29 cellular contexts compared by ENCODE assay signal in genomic region chr4:69071286-69071685, GRCh38. TPM values are rescaled to one million over a fixed set of nuclear protein-coding genes. Genes with fewer than 3 reads are reported as not detected.
"Had no signal": no experiment of that assay in that cellular context is flagged by ENCODE, and none has a peak within 500 bp of the region (broad histone marks: within the 10 kb centered on the region; RNA-seq: fewer than 3 reads in every experiment).

No MANE protein-coding gene starts in this region.

- H3K27ac ChIP-seq: stomach, suprapubic skin, testis, thoracic aorta, thyroid gland, tibial artery, tibial nerve, transverse colon, upper lobe of left lung, upper lobe of right lung, uterus, vagina had no signal

- H3K4me1 ChIP-seq: stomach, suprapubic skin, testis, thyroid gland, tibial artery, tibial nerve, transverse colon, upper lobe of left lung, upper lobe of right lung, uterus, vagina had no signal

- H3K36me3 ChIP-seq: stomach, suprapubic skin, thoracic aorta, thyroid gland, tibial artery, tibial nerve, transverse colon, upper lobe of left lung, upper lobe of right lung, uterus, vagina had no signal

- FAIRE-seq: urothelium cell line had no signal

- DNase-seq: stimulated activated CD4-positive, alpha-beta T cell treated with anti-CD3 and anti-CD28 coated beads, Interleukin-2, amount 100 ng/mL, for 48 hours; stimulated activated CD4-positive, alpha-beta T cell treated with anti-CD3 and anti-CD28 coated beads, Interleukin-4, amount 100 ng/mL, for 1 hour; stimulated activated CD4-positive, alpha-beta T cell treated with anti-CD3 and anti-CD28 coated beads, Interleukin-4, amount 100 ng/mL, for 24 hours; stimulated activated CD4-positive, alpha-beta T cell treated with anti-CD3 and anti-CD28 coated beads, Interleukin-4, amount 100 ng/mL, for 4 hours; stimulated activated CD8-positive, alpha-beta memory T cell treated with anti-CD3 and anti-CD28 coated beads, Interleukin-4, amount 100 ng/mL, for 48 hours; stimulated activated naive B cell treated with anti-CD40 and anti-IgM and Interleukin-4, amounts not matched to agents 10 μg/mL and 1 μg/mL and 100 μg/mL, for 72 hours; stimulated activated naive CD4-positive, alpha-beta T cell; stimulated activated naive CD4-positive, alpha-beta T cell treated with Interleukin-2 at 50 U/mL for 16 hours; stimulated activated naive CD8-positive, alpha-beta T cell treated with anti-CD3 and anti-CD28 coated beads, Interleukin-15, amount 100 ng/mL, for 72 hours; stimulated activated naive CD8-positive, alpha-beta T cell treated with anti-CD3 and anti-CD28 coated beads, Interleukin-15, Interleukin-2, amounts not matched to agents 100 U/mL and 50 U/mL, for 24 hours; stomach; substantia nigra; testis; thyroid gland; tibial artery; transverse colon; trophoblast cell; upper lobe of left lung; upper lobe of right lung; uterus had no signal

- H3K27me3 ChIP-seq: stomach, suprapubic skin, testis, thyroid gland, tibial artery, tibial nerve, transverse colon, upper lobe of left lung, upper lobe of right lung, uterus, vagina had no signal

- H3K4me3 ChIP-seq: stomach, suprapubic skin, testis, thoracic aorta, thyroid gland, tibial artery, tibial nerve, transverse colon, upper lobe of left lung, upper lobe of right lung, uterus, vagina had no signal

- H3K9me3 ChIP-seq: stomach, suprapubic skin, testis, thoracic aorta, thyroid gland, tibial artery, tibial nerve, transverse colon, upper lobe of left lung, upper lobe of right lung, uterus, vagina had no signal

- ATAC-seq: stimulated activated effector memory CD8-positive, alpha-beta T cell treated with anti-CD3 and anti-CD28 coated beads, Interleukin-12 subunit alpha, Interleukin-12 subunit beta, amount 100 ng/mL, for 72 hours; stimulated activated memory B cell treated with anti-CD40 and anti-IgM and Interleukin-4, amounts not matched to agents 10 μg/mL and 1 μg/mL and 100 μg/mL, for 72 hours; stimulated activated naive B cell treated with anti-CD40 and anti-IgM and Interleukin-4, amounts not matched to agents 10 μg/mL and 1 μg/mL and 100 μg/mL, for 72 hours; stimulated activated naive CD8-positive, alpha-beta T cell treated with anti-CD3 and anti-CD28 coated beads, Interleukin-15, amount 100 ng/mL, for 72 hours; stimulated activated naive CD8-positive, alpha-beta T cell treated with anti-CD3 and anti-CD28 coated beads, Interleukin-15, Interleukin-2, amounts not matched to agents 100 U/mL and 50 U/mL, for 24 hours; upper lobe of right lung had no signal

RNA-seq across cellular contexts. Expression of gene UGT2B7, which starts 25.0 kb away (rescaled TPM):
- total RNA-seq: subcutaneous adipose tissue, temporal lobe, thoracic aorta, thyroid gland, tibial nerve, vagina had no signal
